Comparison of ENCODE assay signal across 25 cellular contexts in genomic region chr20:59580208-59580980, GRCh38. TPM values are rescaled to one million over a fixed set of nuclear protein-coding genes. Genes with fewer than 3 reads are reported as not detected.
DNase-seq lines count a peak whose midpoint lies in the region; ATAC-seq and TF ChIP-seq lines count a peak whose summit lies in the region.
"Had no signal": no experiment of that assay in that cellular context is flagged by ENCODE, and none has a peak within 500 bp of the region (broad histone marks: within the 10 kb centered on the region; RNA-seq: fewer than 3 reads in every experiment).

No MANE protein-coding gene starts in this region.

- peaks cover 67% of the 10 kb centered on the region for H3K27me3 Mint-ChIP-seq in type B pancreatic cell

- no peak for TF ChIP-seq CTCF in Loucy (conservative IDR thresholded peaks at IDR 0.05; ENCODE audit: low read length)
- TF ChIP-seq CTCF in type B pancreatic cell (conservative IDR thresholded peaks at IDR 0.05): no peak
- TF ChIP-seq CTCF in esophagus squamous epithelium (IDR thresholded peaks at IDR 0.05): no peak

- H3K79me2 ChIP-seq in Loucy (ENCODE audit: insufficient read depth, low read length): peaks cover 81% of the 10 kb centered on the region

- TF ChIP-seq POLR2A in esophagus squamous epithelium (IDR thresholded peaks at IDR 0.05): no peak

- H3K36me3 Mint-ChIP-seq in type B pancreatic cell: no peaks in the 10 kb centered on the region
- H3K36me3 Mint-ChIP-seq: CD8-positive, alpha-beta memory T cell; neural progenitor cell had no signal

- no peak overlapping the region for H4K8ac ChIP-seq in mesenchymal stem cell (ENCODE audit: low read length)

- H3K4me2 ChIP-seq in Loucy (ENCODE audit: low read depth, low read length, poor library complexity, severe bottlenecking) (peak overlapping the region; percentile 83), mesenchymal stem cell (ENCODE audit: low read length, poor library complexity, severe bottlenecking) (no peak overlapping the region)
- H3K4me2 ChIP-seq: neural progenitor cell had no signal

- no peak overlapping the region for H3K18ac ChIP-seq in mesenchymal stem cell (ENCODE audit: low read depth in 1 of 2, low read length in 2 of 2)

- H3K4me3 Mint-ChIP-seq in type B pancreatic cell: peak overlapping the region; percentile 27
- H3K4me3 Mint-ChIP-seq: activated naive CD8-positive, alpha-beta T cell treated with anti-CD3 and anti-CD28 coated beads, Interleukin-2, amount 50 U/mL, for 24 hours; CD8-positive, alpha-beta memory T cell; neural progenitor cell had no signal

- H4K20me1 ChIP-seq in Loucy (ENCODE audit: insufficient read depth, low read length, poor library complexity, severe bottlenecking): no peaks in the 10 kb centered on the region

- H2AFZ ChIP-seq in Loucy (ENCODE audit: low read length) (no peak overlapping the region), mesenchymal stem cell (ENCODE audit: low read depth, low read length) (no peak overlapping the region)
- H2AFZ ChIP-seq: neural progenitor cell had no signal

- no peak overlapping the region for H2BK12ac ChIP-seq in mesenchymal stem cell (ENCODE audit: low read length in 2 of 2)

- no peak overlapping the region for H3K4ac ChIP-seq in mesenchymal stem cell (ENCODE audit: low read depth in 1 of 2, low read length in 2 of 2)

- H3K4me1 Mint-ChIP-seq in type B pancreatic cell (ENCODE audit: unreplicated experiment): peaks cover 28% of the 10 kb centered on the region
- H3K4me1 Mint-ChIP-seq: activated naive CD8-positive, alpha-beta T cell treated with anti-CD3 and anti-CD28 coated beads, Interleukin-2, amount 50 U/mL, for 24 hours; CD8-positive, alpha-beta memory T cell had no signal

- intact Hi-C loops in cardiac septum (cut with DNase I) (no loop called here), Right ventricle myocardium superior (cut with DNase I) (no loop called here), esophagus squamous epithelium (cut with DNase I) (no loop called here)

- no peak overlapping the region for H3K27ac ChIP-seq in mesenchymal stem cell (ENCODE audit: low read length, poor library complexity, severe bottlenecking)
- no peak overlapping the region for H3K27ac ChIP-seq in esophagus squamous epithelium
- H3K27ac ChIP-seq: breast epithelium, neural progenitor cell, psoas muscle, SJSA1, uterus had no signal

- H3K9me3 Mint-ChIP-seq in type B pancreatic cell: no peaks in the 10 kb centered on the region
- H3K9me3 Mint-ChIP-seq: activated naive CD8-positive, alpha-beta T cell treated with anti-CD3 and anti-CD28 coated beads, Interleukin-2, amount 50 U/mL, for 24 hours; CD8-positive, alpha-beta memory T cell had no signal

- peak; percentile 64 for DNase-seq in cardiac septum (ENCODE audit: low spot score)
- no peak for DNase-seq in Right ventricle myocardium superior
- DNase-seq in epidermal melanocyte (ENCODE audit: insufficient read length, low spot score): peak; percentile 78
- DNase-seq in type B pancreatic cell (ENCODE audit: extremely low spot score, unreplicated experiment): no peak
- no peak for DNase-seq in mesenchymal stem cell
- no peak for DNase-seq in esophagus squamous epithelium (lab: John Stamatoyannopoulos, UW)
- DNase-seq: ACHN; activated naive CD8-positive, alpha-beta T cell treated with anti-CD3 and anti-CD28 coated beads, Interleukin-2, amount 50 U/mL, for 24 hours; CD8-positive, alpha-beta memory T cell; dermis blood vessel endothelial cell; DMS79; Kasumi-1; left colon; NCI-H1436 treated with DMSO at 0.1 percent for 48 hours; NCI-H2171; NCI-H526; psoas muscle had no signal

- no peak overlapping the region for H2AK5ac ChIP-seq in mesenchymal stem cell (ENCODE audit: low read length, severe bottlenecking)

- H3K27ac Mint-ChIP-seq in type B pancreatic cell: no peak overlapping the region
- H3K27ac Mint-ChIP-seq: activated naive CD8-positive, alpha-beta T cell treated with anti-CD3 and anti-CD28 coated beads, Interleukin-2, amount 50 U/mL, for 24 hours; CD8-positive, alpha-beta memory T cell; neural progenitor cell had no signal

- no peak for ATAC-seq in Right ventricle myocardium superior (ENCODE audit: poor library complexity)
- ATAC-seq in HG02852 (IDR thresholded peaks at IDR 0.05; ENCODE audit: unreplicated experiment): no peak
- ATAC-seq: activated naive CD8-positive, alpha-beta T cell treated with anti-CD3 and anti-CD28 coated beads, Interleukin-2, amount 50 U/mL, for 24 hours; left colon; psoas muscle had no signal

- peaks cover 16% of the 10 kb centered on the region for H3F3A ChIP-seq in Loucy (ENCODE audit: low read depth)

- H3K9me3 ChIP-seq in Loucy (ENCODE audit: insufficient read depth, low read depth, low read length) (no peaks in the 10 kb centered on the region), mesenchymal stem cell (ENCODE audit: control insufficient read depth, low read length) (no peaks in the 10 kb centered on the region), esophagus squamous epithelium (no peaks in the 10 kb centered on the region)
- H3K9me3 ChIP-seq: breast epithelium, psoas muscle, SJSA1, uterus had no signal

- WGBS in mesenchymal stem cell: 70% methylated on average over 8 of the region's 8 CpGs
- WGBS in esophagus squamous epithelium, 2 donors: 36 to 47% methylated on average over 7 to 8 of the region's 8 CpGs

- H3K14ac ChIP-seq in mesenchymal stem cell (ENCODE audit: low read length in 2 of 2): no peak overlapping the region

- no peak overlapping the region for H3K23ac ChIP-seq in mesenchymal stem cell (ENCODE audit: low read length in 2 of 2)

- peaks cover 88% of the 10 kb centered on the region for H3K4me1 ChIP-seq in Loucy (ENCODE audit: insufficient read depth, low read length, poor library complexity, severe bottlenecking)
- H3K4me1 ChIP-seq in mesenchymal stem cell (ENCODE audit: control insufficient read depth, insufficient read depth, low read depth, low read length): no peaks in the 10 kb centered on the region
- peaks cover 0 to 30% (median 0%) of the 10 kb centered on the region in 3 donors for H3K4me1 ChIP-seq in esophagus squamous epithelium
- H3K4me1 ChIP-seq: breast epithelium, neural progenitor cell, psoas muscle, SJSA1 had no signal

- no peak overlapping the region for H2BK5ac ChIP-seq in mesenchymal stem cell (ENCODE audit: low read depth, low read length, poor library complexity, severe bottlenecking)

- no peak overlapping the region for H2BK120ac ChIP-seq in mesenchymal stem cell (ENCODE audit: low read depth, low read length)

- H3K79me1 ChIP-seq in mesenchymal stem cell (replicated peaks; ENCODE audit: low read length, poor library complexity, severe bottlenecking): no peaks in the 10 kb centered on the region

- no peaks in the 10 kb centered on the region for H3K9me2 ChIP-seq in Loucy (replicated peaks; ENCODE audit: low read depth, low read length)

- H3K9ac ChIP-seq in Loucy (ENCODE audit: low read depth, low read length, poor library complexity, severe bottlenecking) (peak overlapping the region; percentile 88), mesenchymal stem cell (ENCODE audit: low read length) (no peak overlapping the region)
- H3K9ac ChIP-seq: neural progenitor cell had no signal

- H2BK15ac ChIP-seq in mesenchymal stem cell (ENCODE audit: low read depth, poor library complexity, severe bottlenecking): no peak overlapping the region

- H3K27me3 ChIP-seq in Loucy (ENCODE audit: insufficient read depth, low read length, poor library complexity, severe bottlenecking): no peaks in the 10 kb centered on the region
- peaks cover 12 to 84% of the 10 kb centered on the region in 2 experiments for H3K27me3 ChIP-seq in mesenchymal stem cell (ENCODE audit: control insufficient read depth in 1 of 2, insufficient read depth in 1 of 2, low read length in 2 of 2)
- H3K27me3 ChIP-seq in esophagus squamous epithelium: peaks cover 0 to 79% (median 10%) of the 10 kb centered on the region in 4 donors

- H4K91ac ChIP-seq in mesenchymal stem cell (ENCODE audit: low read length): no peak overlapping the region

- peak overlapping the region; percentile 69 for H3K4me3 ChIP-seq in Loucy (ENCODE audit: low read length, poor library complexity, severe bottlenecking)
- H3K4me3 ChIP-seq in mesenchymal stem cell (ENCODE audit: insufficient read depth in 1 of 2, low read depth in 1 of 2, low read length in 2 of 2): no peak overlapping the region
- no peak overlapping the region for H3K4me3 ChIP-seq in esophagus squamous epithelium
- H3K4me3 ChIP-seq: breast epithelium, neural progenitor cell, psoas muscle, SJSA1, uterus had no signal

- H3K36me3 ChIP-seq in Loucy (ENCODE audit: insufficient read depth, low read length): no peaks in the 10 kb centered on the region
- no peaks in the 10 kb centered on the region for H3K36me3 ChIP-seq in mesenchymal stem cell (ENCODE audit: control insufficient read depth in 1 of 2, insufficient read depth in 2 of 2, low read depth in 1 of 2, low read length in 2 of 2)
- no peaks in the 10 kb centered on the region for H3K36me3 ChIP-seq in esophagus squamous epithelium
- H3K36me3 ChIP-seq: breast epithelium, neural progenitor cell, SJSA1, uterus had no signal

RNA-seq across cellular contexts. Expression of gene PHACTR3, which starts 23.9 kb away (rescaled TPM):
- total RNA-seq in cardiac septum (0.54 TPM), Right ventricle myocardium superior (10.0 TPM), type B pancreatic cell (ENCODE audit: low replicate concordance) (0.55 and 2.1 TPM in 2 replicates), esophagus squamous epithelium (1 to 10 TPM in 1 of 4 donors, under 1 TPM in 3; 0.13 to 2.5 (median 0.32) TPM)
- not detected for polyA plus RNA-seq in mesenchymal stem cell (2013, experiment 1 of 2)
- not detected for polyA plus RNA-seq in mesenchymal stem cell (2013, experiment 2 of 2)
- total RNA-seq: CD8-positive, alpha-beta memory T cell; glomerular endothelial cell; HT1080; SJSA1 had no signal
- polyA plus RNA-seq: CD8-positive, alpha-beta memory T cell had no signal

Comparison
In these comparisons a context has a peak if more than half of its experiments do, and no peak if none do; other contexts are left out.
1. DNase-seq: peak in cardiac septum (single experiment) and epidermal melanocyte (single experiment); none in Right ventricle myocardium superior (single experiment), type B pancreatic cell (single experiment), mesenchymal stem cell (single experiment) and esophagus squamous epithelium (single experiment).